In the genomic region with DNA sequence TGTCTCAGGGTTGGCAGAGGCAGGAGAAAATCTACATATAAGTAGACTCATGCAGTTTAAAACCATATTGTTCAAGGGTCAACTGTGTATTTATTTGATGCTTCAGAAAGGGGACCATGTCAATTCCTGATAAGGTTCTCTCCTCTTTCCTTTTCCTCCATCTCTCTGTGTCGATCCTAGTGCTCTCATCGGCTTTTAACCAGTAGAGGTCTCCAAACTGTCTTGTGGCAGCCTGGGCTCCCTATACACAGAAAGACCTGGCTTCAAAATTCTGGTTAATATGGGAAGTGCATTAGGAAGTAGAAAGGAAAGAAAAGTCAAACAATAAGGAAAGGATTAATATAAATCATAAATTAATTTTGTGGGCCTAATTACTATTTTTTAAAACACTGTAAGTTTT, we compare ENCODE assay signal across 9 cellular contexts.
DNase-seq lines count a peak whose midpoint lies in the region; ATAC-seq, FAIRE-seq and TF ChIP-seq lines count a peak whose summit lies in the region.
"Had no signal": no experiment of that assay in that cellular context is flagged by ENCODE, and none has a peak within 500 bp of the region (broad histone marks: within the 10 kb centered on the region; RNA-seq: fewer than 3 reads in every experiment).

No MANE protein-coding gene starts in this region.

- no peaks in the 10 kb centered on the region for H3K27me3 ChIP-seq in H9 (ENCODE audit: insufficient read depth, low read length)
- H3K27me3 ChIP-seq in keratinocyte (ENCODE audit: control insufficient read depth, extremely low read depth, insufficient read depth, low read length) = no peaks in the 10 kb centered on the region

- no peak overlapping the region for H3K27ac Mint-ChIP-seq in H9
- no peak overlapping the region for H3K27ac Mint-ChIP-seq in effector memory CD8-positive, alpha-beta T cell

- H3K27me3 Mint-ChIP-seq in H9 (ENCODE audit: low read depth) = no peaks in the 10 kb centered on the region
- H3K27me3 Mint-ChIP-seq in effector memory CD8-positive, alpha-beta T cell = peaks cover 8 to 23% of the 10 kb centered on the region in 2 donors

- H3K4me1 Mint-ChIP-seq in H9 = peaks cover 16 to 21% of the 10 kb centered on the region in 2 experiments
- no peaks in the 10 kb centered on the region for H3K4me1 Mint-ChIP-seq in effector memory CD8-positive, alpha-beta T cell (ENCODE audit: low read depth in 2 of 2)

- H3K4me2 ChIP-seq in H9 (ENCODE audit: insufficient read depth, insufficient read length, low read length) (no peak overlapping the region), keratinocyte (ENCODE audit: control insufficient read depth, extremely low read depth, insufficient read depth, low read depth, low read length) (no peak overlapping the region)

- H2BK120ac ChIP-seq in H9 (ENCODE audit: low read depth, low read length, poor library complexity, severe bottlenecking) = no peak overlapping the region

- H2AK5ac ChIP-seq in H9 (ENCODE audit: insufficient read length, low read length) = no peak overlapping the region

- no peak overlapping the region for H4K91ac ChIP-seq in H9 (ENCODE audit: insufficient read length, low read depth, low read length)

- H3K4me1 ChIP-seq in H9 (ENCODE audit: insufficient read depth, low read length) = peaks cover 3% of the 10 kb centered on the region; the same call in 1 of the 2 replicates
- no peaks in the 10 kb centered on the region for H3K4me1 ChIP-seq in keratinocyte (ENCODE audit: control insufficient read depth, extremely low read depth, insufficient read depth, low read length)

- dilution Hi-C loops in keratinocyte (cut with MboI; ENCODE audit: extremely low pct_ligation_motif_present, low sequenced_read_pairs) = no loop called here

- no peaks in the 10 kb centered on the region for H3K23me2 ChIP-seq in H9 (ENCODE audit: insufficient read length, low read depth, low read length, poor library complexity, severe bottlenecking)

- no peak overlapping the region for H2BK15ac ChIP-seq in H9 (ENCODE audit: low read depth, low read length)

- TF ChIP-seq CTCF in C4-2B (conservative IDR thresholded peaks at IDR 0.05) (peak; percentile 87), H9 (conservative IDR thresholded peaks at IDR 0.05) (peak; percentile 80), keratinocyte (optimal IDR thresholded peaks at IDR 0.05 in 1 of 3, IDR thresholded peaks at IDR 0.05 in 1 of 3, conservative IDR thresholded peaks at IDR 0.05 in 1 of 3; ENCODE audit: extremely low read depth in 1 of 3, insufficient read depth in 2 of 3, low read length in 3 of 3) (peak; percentile 48 to 60 (median 53)), omental fat pad (IDR thresholded peaks at IDR 0.05) (no peak)

- DNase-seq in H9 (no peak), SK-N-DZ (ENCODE audit: low spot score) (peak; percentile 70), keratinocyte (ENCODE audit: low read depth, low spot score) (no peak), omental fat pad (ENCODE audit: low spot score) (no peak)
- no peak for DNase-seq in effector memory CD8-positive, alpha-beta T cell
- no peak for DNase-seq in activated CD4-positive, alpha-beta T cell treated with anti-CD3 and anti-CD28 coated beads for 48 hours

- no peak overlapping the region for H2BK5ac ChIP-seq in H9 (ENCODE audit: insufficient read length, low read length)

- H3K27ac ChIP-seq in C4-2B (no peak overlapping the region), H9 (ENCODE audit: insufficient read length, low read depth, low read length) (no peak overlapping the region), keratinocyte (ENCODE audit: control insufficient read depth, insufficient read depth, low read length) (no peak overlapping the region)
- H3K27ac ChIP-seq: SK-N-MC had no signal

- no peak overlapping the region for H3K4me3 Mint-ChIP-seq in H9
- H3K4me3 Mint-ChIP-seq in effector memory CD8-positive, alpha-beta T cell = no peak overlapping the region

- H4K8ac ChIP-seq in H9 (replicated peaks; ENCODE audit: insufficient read length, low read depth, low read length) = no peak overlapping the region

- peak; percentile 44 for FAIRE-seq in keratinocyte (lab: Jason Lieb, UNC)

- no peak overlapping the region for H3K14ac ChIP-seq in H9 (ENCODE audit: insufficient read depth, low read length)

- H3K56ac ChIP-seq in H9 (ENCODE audit: insufficient read length, low read depth, low read length) = no peak overlapping the region

- no peak overlapping the region for H2AFZ ChIP-seq in H9 (ENCODE audit: low read length)
- H2AFZ ChIP-seq in keratinocyte (ENCODE audit: control insufficient read depth, low read length) = no peak overlapping the region

- H3K9ac ChIP-seq in H9 (ENCODE audit: extremely low read depth, insufficient read length, low read length) (no peak overlapping the region), keratinocyte (ENCODE audit: control insufficient read depth, extremely low read depth, insufficient read depth, low read length) (no peak overlapping the region)

- no peak overlapping the region for H4K5ac ChIP-seq in H9 (ENCODE audit: insufficient read length, low read depth, low read length)

- H3K9me3 ChIP-seq in H9 (ENCODE audit: control insufficient read depth, low read depth, low read length) (no peaks in the 10 kb centered on the region), keratinocyte (ENCODE audit: control insufficient read depth, low read depth, low read length) (no peaks in the 10 kb centered on the region)

- ATAC-seq in effector memory CD8-positive, alpha-beta T cell (replicated peaks) = no peak
- ATAC-seq in omental fat pad (ENCODE audit: low FRiP score) (no peak), HG03460 (IDR thresholded peaks at IDR 0.05; ENCODE audit: unreplicated experiment) (no peak)

- no peak overlapping the region for H2BK20ac ChIP-seq in H9 (ENCODE audit: low read depth, low read length, poor library complexity, severe bottlenecking)

- WGBS in H9 (ENCODE audit: extremely low coverage, insufficient read length, low lambda C conversion rate) = no CpG with 5 or more reads among the region's 2 CpGs

- H3K79me2 ChIP-seq in H9 (ENCODE audit: insufficient read depth, low read length) (no peaks in the 10 kb centered on the region), keratinocyte (ENCODE audit: control insufficient read depth, insufficient read depth, low read length) (no peaks in the 10 kb centered on the region)

- no peak overlapping the region for H3K18ac ChIP-seq in H9 (ENCODE audit: insufficient read length, low read depth, low read length)

- no peaks in the 10 kb centered on the region for H3K9me1 ChIP-seq in keratinocyte (ENCODE audit: control insufficient read depth, extremely low read depth, insufficient read depth, low read length)

- no peak overlapping the region for H3K4me3 ChIP-seq in keratinocyte (ENCODE audit: control insufficient read depth in 2 of 3, extremely low read depth in 1 of 3, insufficient read depth in 2 of 3, low read depth in 1 of 3, low read length in 3 of 3)
- H3K4me3 ChIP-seq: SK-N-MC had no signal

- no peak overlapping the region for H3K23ac ChIP-seq in H9 (ENCODE audit: insufficient read length, low read depth, low read length)

- no peak overlapping the region for H3K4ac ChIP-seq in H9 (ENCODE audit: low read depth, low read length)

- peaks cover 0 to 5% (median 2%) of the 10 kb centered on the region in 3 experiments; a peak in 3 of 7 replicates for H3K36me3 Mint-ChIP-seq in H9 (ENCODE audit: insufficient read depth in 1 of 3, low read depth in 3 of 3)
- H3K36me3 Mint-ChIP-seq in effector memory CD8-positive, alpha-beta T cell (ENCODE audit: insufficient read depth) = no peaks in the 10 kb centered on the region

- H3K79me1 ChIP-seq in H9 (ENCODE audit: insufficient read depth, low read depth, low read length, poor library complexity, severe bottlenecking) = no peaks in the 10 kb centered on the region

- H2BK12ac ChIP-seq in H9 (ENCODE audit: insufficient read length, low read depth, low read length) = no peak overlapping the region

- no peaks in the 10 kb centered on the region for H4K20me1 ChIP-seq in H9 (ENCODE audit: control insufficient read depth, insufficient read depth, insufficient read length)
- no peaks in the 10 kb centered on the region for H4K20me1 ChIP-seq in keratinocyte (ENCODE audit: control insufficient read depth, extremely low read depth, insufficient read depth, low read length)

- H3T11ph ChIP-seq in H9 (ENCODE audit: low read length) = no peak overlapping the region

- peaks cover 3 to 6% of the 10 kb centered on the region in 2 experiments for H3K9me3 Mint-ChIP-seq in H9
- H3K9me3 Mint-ChIP-seq in effector memory CD8-positive, alpha-beta T cell = no peaks in the 10 kb centered on the region

- H3K36me3 ChIP-seq in keratinocyte (ENCODE audit: control insufficient read depth in 2 of 2, extremely low read depth in 1 of 2, insufficient read depth in 2 of 2, low read length in 2 of 2) = no peaks in the 10 kb centered on the region

Comparison
In these comparisons a context has a peak if more than half of its experiments do, and no peak if none do; other contexts are left out.
1. CTCF ChIP-seq: peak in C4-2B (single experiment), H9 (single experiment) and keratinocyte (3 of 3); none in omental fat pad (0 of 3).